ENCODE assay signal across 9 cellular contexts in genomic region chr6:33430991-33431879, GRCh38.
DNase-seq lines count a peak whose midpoint lies in the region; ATAC-seq and TF ChIP-seq lines count a peak whose summit lies in the region.
"Had no signal": no experiment of that assay in that cellular context is flagged by ENCODE, and none has a peak within 500 bp of the region (broad histone marks: within the 10 kb centered on the region; RNA-seq: fewer than 3 reads in every experiment).

No MANE protein-coding gene starts in this region.

- DNase-seq in NCI-H446 (lab: John Stamatoyannopoulos, UW) (peak; percentile 40 to 56), NCI-H446 treated with DMSO at 0.1 percent for 48 hours (lab: John Stamatoyannopoulos, UW) (no peak), NB4 (ENCODE audit: low read depth) (peak; percentile 70), choroid plexus epithelial cell (ENCODE audit: low read depth) (peak; percentile 77), memory B cell (ENCODE audit: low spot score in 2 of 2) (peak; percentile 77)
- peak; percentile 71 for DNase-seq in activated CD4-positive, CD25-positive, alpha-beta regulatory T cell treated with anti-CD3 and anti-CD28 coated beads, Interleukin-2, amount 50 U/mL, for 72 hours
- peak; percentile 77 for DNase-seq in stimulated activated CD8-positive, alpha-beta memory T cell treated with anti-CD3 and anti-CD28 coated beads, Interleukin-4, amount 100 ng/mL, for 24 hours (ENCODE audit: low read depth)
- DNase-seq: pancreas had no signal

- peak overlapping the region; percentile 84 for H3K27ac Mint-ChIP-seq in memory B cell

- H3K9me3 Mint-ChIP-seq in memory B cell = no peaks in the 10 kb centered on the region

- no peaks in the 10 kb centered on the region for H3K27me3 Mint-ChIP-seq in memory B cell

- H3K4me3 ChIP-seq in NB4 (ENCODE audit: low read depth, low read length) (no peak overlapping the region), choroid plexus epithelial cell (ENCODE audit: low read depth, low read length) (peak overlapping the region; percentile 35)
- H3K4me3 ChIP-seq: pancreas had no signal

- peaks cover 68% of the 10 kb centered on the region for H3K4me1 Mint-ChIP-seq in memory B cell

- ATAC-seq in memory B cell (ENCODE audit: low read depth) (peak; percentile 69), GM18867 (IDR thresholded peaks at IDR 0.05; ENCODE audit: unreplicated experiment) (no peak)

- peaks cover 11% of the 10 kb centered on the region for H3K36me3 Mint-ChIP-seq in memory B cell

- no peak for TF ChIP-seq CTCF in NB4 (IDR thresholded peaks at IDR 0.05; ENCODE audit: low read depth, low read length)
- no peak for TF ChIP-seq CTCF in choroid plexus epithelial cell (conservative IDR thresholded peaks at IDR 0.05; ENCODE audit: low read depth, low read length)

- peak overlapping the region; percentile 88 for H3K4me3 Mint-ChIP-seq in memory B cell

- TF ChIP-seq POLR2A in NB4 (IDR thresholded peaks at IDR 0.05; ENCODE audit: extremely low read depth, insufficient read length) = no peak
